ENCODE assay signal across 24 cellular contexts in genomic region chr3:17132286-17133115, GRCh38.
"Had no signal": no experiment of that assay in that cellular context is flagged by ENCODE, and none has a peak within 500 bp of the region (broad histone marks: within the 10 kb centered on the region; RNA-seq: fewer than 3 reads in every experiment).

No MANE protein-coding gene starts in this region.

- DNase-seq: activated CD4-positive, alpha-beta T cell treated with anti-CD3 and anti-CD28 coated beads for 4 hours; activated CD4-positive, alpha-beta T cell treated with anti-CD3 and anti-CD28 coated beads, Interleukin-2, amount 50 U/mL, for 4 hours; activated gamma-delta T cell treated with Interleukin-2 at 50 U/mL for 16 hours; activated naive CD4-positive, alpha-beta T cell treated with anti-CD3 and anti-CD28 coated beads, Interleukin-2, amount 50 U/mL, for 16 hours; effector CD8-positive, alpha-beta T cell; gastrocnemius medialis; glutamatergic neuron; left ventricle myocardium inferior; mesendoderm; natural killer cell; occipital lobe; right cardiac atrium; stimulated activated CD4-positive, alpha-beta T cell treated with anti-CD3 and anti-CD28 coated beads, Interleukin-15, amount 100 ng/mL, for 24 hours; stimulated activated CD4-positive, alpha-beta T cell treated with anti-CD3 and anti-CD28 coated beads, Interleukin-2, amount 100 ng/mL, for 24 hours; stimulated activated naive CD4-positive, alpha-beta T cell; T-helper 1 cell; transverse colon; uterus had no signal

- ATAC-seq: gastrocnemius medialis, psoas muscle, right cardiac atrium had no signal

- H3K36me3 Mint-ChIP-seq: natural killer cell, neural progenitor cell had no signal

- H3K27ac Mint-ChIP-seq: natural killer cell; neural progenitor cell; T-helper 2 cell treated with Interferon-gamma antibody and Interleukin-4, amounts not matched to agents 5 μg/mL and 100 μg/mL, for 36 hours had no signal

- H3K4me3 ChIP-seq: gastrocnemius medialis, left ventricle myocardium inferior, lung, neural progenitor cell, psoas muscle, transverse colon, uterus had no signal

- H3K27ac ChIP-seq: gastrocnemius medialis, left ventricle myocardium inferior, neural progenitor cell, parathyroid adenoma, psoas muscle, transverse colon, uterus, VCaP had no signal

- H3K4me3 Mint-ChIP-seq: natural killer cell; neural progenitor cell; T-helper 2 cell treated with Interferon-gamma antibody and Interleukin-4, amounts not matched to agents 5 μg/mL and 100 μg/mL, for 36 hours had no signal
